1 cellular context compared by ENCODE assay signal in the genomic region with DNA sequence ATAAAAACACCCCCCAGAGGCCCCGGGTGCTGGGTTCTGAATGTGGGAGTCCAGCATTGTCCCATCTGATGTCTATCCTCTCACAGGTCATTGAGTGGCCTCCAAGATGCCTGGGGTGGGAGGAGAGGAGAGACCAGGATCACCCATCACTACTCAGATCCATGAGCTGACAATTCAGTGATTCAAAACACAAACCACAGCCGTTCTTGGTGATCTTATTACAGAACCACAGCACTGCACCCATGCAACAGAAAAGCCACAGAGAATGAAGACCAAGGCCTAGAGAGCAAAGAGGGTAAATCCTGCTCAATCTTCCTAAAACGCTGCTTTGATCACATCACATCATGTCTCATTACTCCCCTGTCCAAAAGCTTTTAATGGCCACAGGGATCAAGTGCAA.
TF ChIP-seq lines count a peak whose summit lies in the region.

No MANE protein-coding gene starts in this region.

TF ChIP-seq in K562, 482 proteins besides CTCF, POLR2A, EP300 and RAD21:
- TF ChIP-seq GATA2 (CRISPR knock-in tag; IDR thresholded peaks at IDR 0.05) (no peak), ZBTB7A (IDR thresholded peaks at IDR 0.05; ENCODE audit: borderline replicate concordance, control insufficient read depth, low read depth, low read length) (peak; percentile 3; the same call in 1 of the 2 replicates)
